Comparison of ENCODE assay signal across 1 cellular context in genomic region chr1:9234223-9235122, GRCh38.
TF ChIP-seq lines count a peak whose summit lies in the region.

A gene with protein sequence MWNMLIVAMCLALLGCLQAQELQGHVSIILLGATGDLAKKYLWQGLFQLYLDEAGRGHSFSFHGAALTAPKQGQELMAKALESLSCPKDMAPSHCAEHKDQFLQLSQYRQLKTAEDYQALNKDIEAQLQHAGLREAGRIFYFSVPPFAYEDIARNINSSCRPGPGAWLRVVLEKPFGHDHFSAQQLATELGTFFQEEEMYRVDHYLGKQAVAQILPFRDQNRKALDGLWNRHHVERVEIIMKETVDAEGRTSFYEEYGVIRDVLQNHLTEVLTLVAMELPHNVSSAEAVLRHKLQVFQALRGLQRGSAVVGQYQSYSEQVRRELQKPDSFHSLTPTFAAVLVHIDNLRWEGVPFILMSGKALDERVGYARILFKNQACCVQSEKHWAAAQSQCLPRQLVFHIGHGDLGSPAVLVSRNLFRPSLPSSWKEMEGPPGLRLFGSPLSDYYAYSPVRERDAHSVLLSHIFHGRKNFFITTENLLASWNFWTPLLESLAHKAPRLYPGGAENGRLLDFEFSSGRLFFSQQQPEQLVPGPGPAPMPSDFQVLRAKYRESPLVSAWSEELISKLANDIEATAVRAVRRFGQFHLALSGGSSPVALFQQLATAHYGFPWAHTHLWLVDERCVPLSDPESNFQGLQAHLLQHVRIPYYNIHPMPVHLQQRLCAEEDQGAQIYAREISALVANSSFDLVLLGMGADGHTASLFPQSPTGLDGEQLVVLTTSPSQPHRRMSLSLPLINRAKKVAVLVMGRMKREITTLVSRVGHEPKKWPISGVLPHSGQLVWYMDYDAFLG (plus strand): TSS chr1:9234774. CDS start chr1:9244935, 10,161 bp downstream.

TF ChIP-seq in K562, 482 proteins besides CTCF, POLR2A, EP300 and RAD21 (continued from another document and continues in another):
- TF ChIP-seq MGA (IDR thresholded peaks at IDR 0.05) (peak; percentile 58), THAP12 (CRISPR knock-in tag; IDR thresholded peaks at IDR 0.05) (peak; percentile 96), SREBF1 (IDR thresholded peaks at IDR 0.05; ENCODE audit: borderline replicate concordance, low read depth, low read length) (no peak), SOX6 (IDR thresholded peaks at IDR 0.05) (peak; percentile 36; the same call in 1 of the 2 replicates), RBFOX2 (IDR thresholded peaks at IDR 0.05; ENCODE audit: low read depth, low read length) (peak; percentile 88), BRD4 (IDR thresholded peaks at IDR 0.05) (no peak), NR4A1 (CRISPR knock-in tag; IDR thresholded peaks at IDR 0.05) (no peak), NR4A1 (tag; IDR thresholded peaks at IDR 0.05) (0 out of 2 replicates have a peak, but pooled peaks have one; percentile 17), CBX1 (IDR thresholded peaks at IDR 0.05; ENCODE audit: low read depth) (peak; percentile 98), POLR2AphosphoS5 (IDR thresholded peaks at IDR 0.05; ENCODE audit: control insufficient read depth, insufficient read depth, low read depth, low read length) (peak; percentile 78), ZNF12 (CRISPR knock-in tag; IDR thresholded peaks at IDR 0.05) (peak; percentile 47; the same call in 1 of the 2 replicates), ILF3 (IDR thresholded peaks at IDR 0.05; ENCODE audit: borderline replicate concordance) (peak; percentile 64; the same call in 1 of the 2 replicates), SMAD3 (CRISPR knock-in tag; conservative IDR thresholded peaks at IDR 0.05) (no peak), NONO (IDR thresholded peaks at IDR 0.05; ENCODE audit: low read depth in 2 of 2, low read length in 1 of 2) (peak; percentile 80 to 98), ATF1 (CRISPR knock-in tag; IDR thresholded peaks at IDR 0.05) (0 out of 2 replicates have a peak, but pooled peaks have one; percentile 13), ATF1 (tag; IDR thresholded peaks at IDR 0.05) (peak; percentile 81), ARID1B (IDR thresholded peaks at IDR 0.05) (peak; percentile 54), ATF6 (CRISPR knock-in tag; IDR thresholded peaks at IDR 0.05) (peak; percentile 27; the same call in 1 of the 2 replicates)
- TF ChIP-seq, protein P1, sequence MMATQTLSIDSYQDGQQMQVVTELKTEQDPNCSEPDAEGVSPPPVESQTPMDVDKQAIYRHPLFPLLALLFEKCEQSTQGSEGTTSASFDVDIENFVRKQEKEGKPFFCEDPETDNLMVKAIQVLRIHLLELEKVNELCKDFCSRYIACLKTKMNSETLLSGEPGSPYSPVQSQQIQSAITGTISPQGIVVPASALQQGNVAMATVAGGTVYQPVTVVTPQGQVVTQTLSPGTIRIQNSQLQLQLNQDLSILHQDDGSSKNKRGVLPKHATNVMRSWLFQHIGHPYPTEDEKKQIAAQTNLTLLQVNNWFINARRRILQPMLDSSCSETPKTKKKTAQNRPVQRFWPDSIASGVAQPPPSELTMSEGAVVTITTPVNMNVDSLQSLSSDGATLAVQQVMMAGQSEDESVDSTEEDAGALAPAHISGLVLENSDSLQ (IDR thresholded peaks at IDR 0.05): 0 out of 2 replicates have a peak, but pooled peaks have one; percentile 31
- TF ChIP-seq, protein P2, sequence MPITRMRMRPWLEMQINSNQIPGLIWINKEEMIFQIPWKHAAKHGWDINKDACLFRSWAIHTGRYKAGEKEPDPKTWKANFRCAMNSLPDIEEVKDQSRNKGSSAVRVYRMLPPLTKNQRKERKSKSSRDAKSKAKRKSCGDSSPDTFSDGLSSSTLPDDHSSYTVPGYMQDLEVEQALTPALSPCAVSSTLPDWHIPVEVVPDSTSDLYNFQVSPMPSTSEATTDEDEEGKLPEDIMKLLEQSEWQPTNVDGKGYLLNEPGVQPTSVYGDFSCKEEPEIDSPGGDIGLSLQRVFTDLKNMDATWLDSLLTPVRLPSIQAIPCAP (CRISPR knock-in tag; IDR thresholded peaks at IDR 0.05; ENCODE audit: borderline replicate concordance): no peak
- TF ChIP-seq, protein P3, sequence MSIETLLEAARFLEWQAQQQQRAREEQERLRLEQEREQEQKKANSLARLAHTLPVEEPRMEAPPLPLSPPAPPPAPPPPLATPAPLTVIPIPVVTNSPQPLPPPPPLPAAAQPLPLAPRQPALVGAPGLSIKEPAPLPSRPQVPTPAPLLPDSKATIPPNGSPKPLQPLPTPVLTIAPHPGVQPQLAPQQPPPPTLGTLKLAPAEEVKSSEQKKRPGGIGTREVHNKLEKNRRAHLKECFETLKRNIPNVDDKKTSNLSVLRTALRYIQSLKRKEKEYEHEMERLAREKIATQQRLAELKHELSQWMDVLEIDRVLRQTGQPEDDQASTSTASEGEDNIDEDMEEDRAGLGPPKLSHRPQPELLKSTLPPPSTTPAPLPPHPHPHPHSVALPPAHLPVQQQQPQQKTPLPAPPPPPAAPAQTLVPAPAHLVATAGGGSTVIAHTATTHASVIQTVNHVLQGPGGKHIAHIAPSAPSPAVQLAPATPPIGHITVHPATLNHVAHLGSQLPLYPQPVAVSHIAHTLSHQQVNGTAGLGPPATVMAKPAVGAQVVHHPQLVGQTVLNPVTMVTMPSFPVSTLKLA (conservative IDR thresholded peaks at IDR 0.05): peak; percentile 55 to 70
- TF ChIP-seq, protein P4, sequence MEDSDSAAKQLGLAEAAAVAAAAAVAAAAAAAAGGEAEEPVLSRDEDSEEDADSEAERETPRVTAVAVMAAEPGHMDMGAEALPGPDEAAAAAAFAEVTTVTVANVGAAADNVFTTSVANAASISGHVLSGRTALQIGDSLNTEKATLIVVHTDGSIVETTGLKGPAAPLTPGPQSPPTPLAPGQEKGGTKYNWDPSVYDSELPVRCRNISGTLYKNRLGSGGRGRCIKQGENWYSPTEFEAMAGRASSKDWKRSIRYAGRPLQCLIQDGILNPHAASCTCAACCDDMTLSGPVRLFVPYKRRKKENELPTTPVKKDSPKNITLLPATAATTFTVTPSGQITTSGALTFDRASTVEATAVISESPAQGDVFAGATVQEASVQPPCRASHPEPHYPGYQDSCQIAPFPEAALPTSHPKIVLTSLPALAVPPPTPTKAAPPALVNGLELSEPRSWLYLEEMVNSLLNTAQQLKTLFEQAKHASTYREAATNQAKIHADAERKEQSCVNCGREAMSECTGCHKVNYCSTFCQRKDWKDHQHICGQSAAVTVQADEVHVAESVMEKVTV (CRISPR knock-in tag; IDR thresholded peaks at IDR 0.05): no peak
- TF ChIP-seq, protein P5, sequence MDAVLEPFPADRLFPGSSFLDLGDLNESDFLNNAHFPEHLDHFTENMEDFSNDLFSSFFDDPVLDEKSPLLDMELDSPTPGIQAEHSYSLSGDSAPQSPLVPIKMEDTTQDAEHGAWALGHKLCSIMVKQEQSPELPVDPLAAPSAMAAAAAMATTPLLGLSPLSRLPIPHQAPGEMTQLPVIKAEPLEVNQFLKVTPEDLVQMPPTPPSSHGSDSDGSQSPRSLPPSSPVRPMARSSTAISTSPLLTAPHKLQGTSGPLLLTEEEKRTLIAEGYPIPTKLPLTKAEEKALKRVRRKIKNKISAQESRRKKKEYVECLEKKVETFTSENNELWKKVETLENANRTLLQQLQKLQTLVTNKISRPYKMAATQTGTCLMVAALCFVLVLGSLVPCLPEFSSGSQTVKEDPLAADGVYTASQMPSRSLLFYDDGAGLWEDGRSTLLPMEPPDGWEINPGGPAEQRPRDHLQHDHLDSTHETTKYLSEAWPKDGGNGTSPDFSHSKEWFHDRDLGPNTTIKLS (IDR thresholded peaks at IDR 0.05; ENCODE audit: borderline replicate concordance, low read depth): peak; percentile 48; the same call in 1 of the 2 replicates
